Comparison of ENCODE assay signal across 11 cellular contexts in genomic region chr1:199182151-199182843, GRCh38.
DNase-seq lines count a peak whose midpoint lies in the region; ATAC-seq and TF ChIP-seq lines count a peak whose summit lies in the region.
"Had no signal": no experiment of that assay in that cellular context is flagged by ENCODE, and none has a peak within 500 bp of the region (broad histone marks: within the 10 kb centered on the region; RNA-seq: fewer than 3 reads in every experiment).

No MANE protein-coding gene starts in this region.

- no peak overlapping the region for H3K27ac ChIP-seq in neural progenitor cell

- no peaks in the 10 kb centered on the region for H3K9me3 Mint-ChIP-seq in neural progenitor cell
- H3K9me3 Mint-ChIP-seq: activated naive CD8-positive, alpha-beta T cell treated with anti-CD3 and anti-CD28 coated beads, Interleukin-2, amount 10 ng/mL, durations not matched to agents 7 days and 5 days; naive B cell had no signal

- TF ChIP-seq CTCF in neural progenitor cell (IDR thresholded peaks at IDR 0.05), result no peak

- no peaks in the 10 kb centered on the region for H3K36me3 Mint-ChIP-seq in neural progenitor cell
- H3K36me3 Mint-ChIP-seq: activated naive CD8-positive, alpha-beta T cell treated with anti-CD3 and anti-CD28 coated beads, Interleukin-2, amount 10 ng/mL, durations not matched to agents 7 days and 5 days; naive B cell had no signal

- H3F3A ChIP-seq in neural progenitor cell (ENCODE audit: low read depth), result no peaks in the 10 kb centered on the region

- H4K20me1 ChIP-seq in neural progenitor cell (ENCODE audit: low read depth), result no peaks in the 10 kb centered on the region

- no peaks in the 10 kb centered on the region for H3K27me3 Mint-ChIP-seq in neural progenitor cell (ENCODE audit: insufficient read depth, low read depth)
- H3K27me3 Mint-ChIP-seq: activated naive CD8-positive, alpha-beta T cell treated with anti-CD3 and anti-CD28 coated beads, Interleukin-2, amount 10 ng/mL, durations not matched to agents 7 days and 5 days had no signal

- H3K79me2 ChIP-seq in neural progenitor cell (ENCODE audit: low read depth), result no peaks in the 10 kb centered on the region

- no peak overlapping the region for H3K4me3 Mint-ChIP-seq in neural progenitor cell
- H3K4me3 Mint-ChIP-seq: activated naive CD8-positive, alpha-beta T cell treated with anti-CD3 and anti-CD28 coated beads, Interleukin-2, amount 10 ng/mL, durations not matched to agents 7 days and 5 days; naive B cell had no signal

- no peak overlapping the region for H3K4me3 ChIP-seq in neural progenitor cell

- H2AFZ ChIP-seq in neural progenitor cell (replicated peaks), result peak overlapping the region; percentile 6

- peaks cover 13% of the 10 kb centered on the region for H3K4me1 Mint-ChIP-seq in neural progenitor cell
- H3K4me1 Mint-ChIP-seq: naive B cell had no signal

- no peaks in the 10 kb centered on the region for H3K27me3 ChIP-seq in neural progenitor cell

- H3K4me1 ChIP-seq in neural progenitor cell, result no peaks in the 10 kb centered on the region

- ATAC-seq in GM19328 (IDR thresholded peaks at IDR 0.05; ENCODE audit: unreplicated experiment) (peak; percentile 73), HG03135 (IDR thresholded peaks at IDR 0.05; ENCODE audit: unreplicated experiment) (peak; percentile 65), GM19467 (IDR thresholded peaks at IDR 0.05; ENCODE audit: unreplicated experiment) (no peak)
- ATAC-seq: activated CD4-positive, CD25-positive, alpha-beta regulatory T cell treated with anti-CD3 and anti-CD28 coated beads, Interleukin-2, amount 50 U/mL, for 24 hours had no signal

- H3K9me3 ChIP-seq in neural progenitor cell (ENCODE audit: low read depth), result no peaks in the 10 kb centered on the region

- H3K9ac ChIP-seq in neural progenitor cell, result no peak overlapping the region

- no peaks in the 10 kb centered on the region for H3K36me3 ChIP-seq in neural progenitor cell

- no peak overlapping the region for H3K4me2 ChIP-seq in neural progenitor cell

- H3K27ac Mint-ChIP-seq in neural progenitor cell, result peak overlapping the region; percentile 81
- H3K27ac Mint-ChIP-seq: activated naive CD8-positive, alpha-beta T cell treated with anti-CD3 and anti-CD28 coated beads, Interleukin-2, amount 10 ng/mL, durations not matched to agents 7 days and 5 days; naive B cell had no signal

- DNase-seq in SKM-1 treated with dmso at 0.1 percent for 144 hours (lab: John Stamatoyannopoulos, UW; ENCODE audit: unreplicated experiment) (peak; percentile 59), neural progenitor cell (ENCODE audit: low spot score) (no peak), D341Med (ENCODE audit: low spot score) (no peak), NCI-H146 treated with DMSO at 0.1 percent for 48 hours (lab: John Stamatoyannopoulos, UW; ENCODE audit: unreplicated experiment) (no peak)
- DNase-seq: activated naive CD8-positive, alpha-beta T cell treated with anti-CD3 and anti-CD28 coated beads, Interleukin-2, amount 10 ng/mL, durations not matched to agents 7 days and 5 days; naive B cell; stimulated activated CD4-positive, alpha-beta T cell treated with anti-CD3 and anti-CD28 coated beads, Interleukin-15, amount 100 ng/mL, for 24 hours had no signal
